8 cellular contexts compared by ENCODE assay signal in genomic region chr9:68780377-68780707, GRCh38.
A peak's percentile ranks its signal among the peaks of the same experiment; 100 is the strongest.
DNase-seq lines count a peak whose midpoint lies in the region; TF ChIP-seq lines count a peak whose summit lies in the region.

No MANE protein-coding gene starts in this region.

- no peaks in the 10 kb centered on the region for H3K9me3 ChIP-seq in skeletal muscle satellite cell (replicated peaks; ENCODE audit: low read length)

- H3K4me3 ChIP-seq in GM12864 (ENCODE audit: low read depth, low read length) = peak overlapping the region; percentile 97
- peak overlapping the region; percentile 87 for H3K4me3 ChIP-seq in fibroblast of the aortic adventitia (ENCODE audit: low read depth, low read length)
- peak overlapping the region; percentile 80 for H3K4me3 ChIP-seq in skeletal muscle satellite cell (ENCODE audit: low read length)

- POLR2A ChIA-PET in RWPE1 (lab: Yijun Ruan, JAX; ENCODE audit: low non-redundant PET) = no interaction called here

- TF ChIP-seq CTCF in GM12864 (IDR thresholded peaks at IDR 0.05; ENCODE audit: low read depth, low read length, missing control alignments) = no peak
- TF ChIP-seq CTCF in RWPE1 (conservative IDR thresholded peaks at IDR 0.05; ENCODE audit: low read depth) = no peak
- TF ChIP-seq CTCF in fibroblast of the aortic adventitia (IDR thresholded peaks at IDR 0.05; ENCODE audit: insufficient read depth, low read length) = no peak

- H3K4me2 ChIP-seq in skeletal muscle satellite cell (ENCODE audit: low read length) = peak overlapping the region; percentile 94

- no peaks in the 10 kb centered on the region for H3K36me3 ChIP-seq in skeletal muscle satellite cell (ENCODE audit: insufficient read depth, low read length)

- H3K9ac ChIP-seq in skeletal muscle satellite cell (ENCODE audit: low read depth, low read length) = peak overlapping the region; percentile 88

- CTCF ChIA-PET in RWPE1 (lab: Yijun Ruan, JAX) = interaction anchor here (0.7 kb wide), 1 partner anchor 20 kb away, joined by 3 read pairs; no protein-coding TSS in a partner anchor

- DNase-seq in GM12864 (ENCODE audit: low read depth) = no peak
- DNase-seq in RWPE1 (ENCODE audit: low spot score) = no peak
- no peak for DNase-seq in fibroblast of the aortic adventitia (ENCODE audit: low read depth)
- DNase-seq in ecto neural progenitor cell (ENCODE audit: low spot score) = no peak
- DNase-seq in activated T-cell treated with anti-CD3 and anti-CD28 coated beads for 4 hours = no peak
- DNase-seq in cerebellar nuclear complex (lab: John Stamatoyannopoulos, UW) = no peak
- DNase-seq in GOT3 (lab: John Stamatoyannopoulos, UW) = no peak

- H3K27me3 ChIP-seq in skeletal muscle satellite cell (ENCODE audit: control insufficient read depth, insufficient read depth, low read length) = no peaks in the 10 kb centered on the region

- H3K4me1 ChIP-seq in skeletal muscle satellite cell (ENCODE audit: control insufficient read depth, insufficient read depth, low read length) = peaks cover 20% of the 10 kb centered on the region

- H3K27ac ChIP-seq in RWPE1 = peak overlapping the region; percentile 85
